In genomic region chr7:29987821-29988317, GRCh38 we compare ENCODE assay signal across 8 cellular contexts. TPM values are rescaled to one million over a fixed set of nuclear protein-coding genes. Genes with fewer than 3 reads are reported as not detected.
A peak's percentile ranks its signal among the peaks of the same experiment; 100 is the strongest.
DNase-seq lines count a peak whose midpoint lies in the region; ATAC-seq and TF ChIP-seq lines count a peak whose summit lies in the region.

No MANE protein-coding gene starts in this region.

- peak overlapping the region; percentile 83 to 88 for H3K27ac Mint-ChIP-seq in natural killer cell

- CTCF ChIA-PET in AG04450 (lab: Charles Lee) = interaction anchor here (1.0 to 2.3 kb wide), 3 partner anchors 10 to 88 kb away, joined by 3 to 11 read pairs (median 10); no protein-coding TSS in a partner anchor

- no peaks in the 10 kb centered on the region for H3K27me3 ChIP-seq in AG04450 (ENCODE audit: control insufficient read depth, insufficient read depth, low read length)
- no peaks in the 10 kb centered on the region for H3K27me3 ChIP-seq in endocrine pancreas (ENCODE audit: control insufficient read depth, insufficient read depth, low read length)

- peak overlapping the region; percentile 82 for H3K4me3 ChIP-seq in AG04450 (ENCODE audit: low read depth, low read length)
- H3K4me3 ChIP-seq in GM12864 (ENCODE audit: low read depth, low read length) = peak overlapping the region; percentile 75
- peak overlapping the region; percentile 54 for H3K4me3 ChIP-seq in endocrine pancreas (ENCODE audit: control insufficient read depth, insufficient read depth, low read length)

- H3K9me3 ChIP-seq in AG04450 (ENCODE audit: control insufficient read depth, insufficient read depth, low read length) (no peaks in the 10 kb centered on the region; the same call in 1 of the 2 replicates), endocrine pancreas (ENCODE audit: control insufficient read depth, low read length) (no peaks in the 10 kb centered on the region)

- H3K9ac ChIP-seq in endocrine pancreas (ENCODE audit: control insufficient read depth, insufficient read depth, low read length) = no peak overlapping the region

- TF ChIP-seq CTCF in AG04450 (IDR thresholded peaks at IDR 0.05; ENCODE audit: low read depth, low read length) (no peak), GM12864 (IDR thresholded peaks at IDR 0.05; ENCODE audit: low read depth, low read length, missing control alignments) (no peak), natural killer cell (IDR thresholded peaks at IDR 0.05) (no peak)

- H3K4me1 ChIP-seq in endocrine pancreas (ENCODE audit: control insufficient read depth, insufficient read depth, low read length) = peaks cover 6% of the 10 kb centered on the region

- H3K9me3 Mint-ChIP-seq in natural killer cell = no peaks in the 10 kb centered on the region

- H3K36me3 ChIP-seq in endocrine pancreas (ENCODE audit: control insufficient read depth, insufficient read depth, low read length) = no peaks in the 10 kb centered on the region

- peak overlapping the region; percentile 90 for H3K27ac ChIP-seq in AG04450 (ENCODE audit: low read depth, low read length)

- no peaks in the 10 kb centered on the region for H3K36me3 Mint-ChIP-seq in natural killer cell

- peaks cover 0 to 2% of the 10 kb centered on the region in 2 donors for H3K27me3 Mint-ChIP-seq in natural killer cell (ENCODE audit: low read depth in 2 of 2)

- ATAC-seq in natural killer cell = no peak
- ATAC-seq in HG02623 (IDR thresholded peaks at IDR 0.05; ENCODE audit: unreplicated experiment) = no peak
- ATAC-seq in GM18909 (IDR thresholded peaks at IDR 0.05; ENCODE audit: poor library complexity, unreplicated experiment) = no peak
- no peak for ATAC-seq in GM18858 (IDR thresholded peaks at IDR 0.05; ENCODE audit: unreplicated experiment)

- DNase-seq in AG04450 (ENCODE audit: low read depth, low spot score) (peak; percentile 52), GM12864 (ENCODE audit: low read depth) (no peak), RKO (ENCODE audit: low spot score) (peak; percentile 51), natural killer cell (no peak)

- H3K4me1 Mint-ChIP-seq in natural killer cell = peaks cover 28 to 32% of the 10 kb centered on the region in 2 donors

- H3K4me3 Mint-ChIP-seq in natural killer cell = peak overlapping the region; percentile 85

- intact Hi-C loops in natural killer cell (cut with micrococcal nuclease) = loop anchor here (2.0 kb wide), 1 partner anchor 39 kb away; the partner anchor contains the start of gene FKBP14

- POLR2A ChIA-PET in AG04450 (lab: Yijun Ruan, JAX) = interaction anchor here (1.2 kb wide), 1 partner anchor 11 kb away, joined by 3 read pairs; no protein-coding TSS in a partner anchor

RNA-seq across cellular contexts. Expression of gene SCRN1, which starts 1.7 kb away (rescaled TPM):
- polyA plus RNA-seq in AG04450 (2011; rRNA removed) = 110 and 123 TPM in 2 replicates
- polyA minus RNA-seq in AG04450 (2011; rRNA and poly(A)+ RNA removed) = 140 and 157 TPM in 2 replicates
- 10 to 100 TPM; 23.4 to 31.3 (median 26.9) TPM for total RNA-seq in natural killer cell

RNA-seq across cellular contexts. Expression of gene FKBP14, which starts 38.6 kb away (rescaled TPM):
- polyA plus RNA-seq in AG04450 (2011; rRNA removed) = 38.0 and 54.6 TPM in 2 replicates
- polyA minus RNA-seq in AG04450 (2011; rRNA and poly(A)+ RNA removed) = 17.4 and 22.5 TPM in 2 replicates
- total RNA-seq in natural killer cell = 10 to 100 TPM; 11.1 to 13.4 (median 11.9) TPM

RNA-seq across cellular contexts. Expression of gene PLEKHA8, which starts 40.3 kb away (rescaled TPM):
- 9.3 and 12.6 TPM in 2 replicates for polyA plus RNA-seq in AG04450 (2011; rRNA removed)
- 12.0 and 15.7 TPM in 2 replicates for polyA minus RNA-seq in AG04450 (2011; rRNA and poly(A)+ RNA removed)
- 10 to 100 TPM in 2 of 3 donors, 1 to 10 TPM in 1; 8.7 to 12.8 (median 11.8) TPM for total RNA-seq in natural killer cell

Comparison
In these comparisons a context has a peak if more than half of its experiments do, and no peak if none do; other contexts are left out.
1. DNase-seq: peak in AG04450 (single experiment) and RKO (single experiment); none in GM12864 (single experiment) and natural killer cell (single experiment).
2. Peak in every context shown above with its lines, with median percentiles within 50 percentile points of each other: H3K4me3 ChIP-seq.